8 cellular contexts compared by ENCODE assay signal in genomic region chr7:75442465-75443111, GRCh38. TPM values are rescaled to one million over a fixed set of nuclear protein-coding genes. Genes with fewer than 3 reads are reported as not detected.
A peak's percentile ranks its signal among the peaks of the same experiment; 100 is the strongest.
DNase-seq lines count a peak whose midpoint lies in the region; ATAC-seq, FAIRE-seq and TF ChIP-seq lines count a peak whose summit lies in the region.
"Not testable (repeated sequence)": the region's sequence is repeated elsewhere in the genome, so short reads cannot be mapped to it uniquely, and the experiment has no call there.

No MANE protein-coding gene starts in this region.

- TF ChIP-seq CTCF in CD14-positive monocyte (IDR thresholded peaks at IDR 0.05); kidney (IDR thresholded peaks at IDR 0.05; ENCODE audit: borderline replicate concordance, extremely low read depth, insufficient read depth); sigmoid colon (IDR thresholded peaks at IDR 0.05): not testable (repeated sequence)
- TF ChIP-seq CTCF in dorsolateral prefrontal cortex (IDR thresholded peaks at IDR 0.05 in 54 of 56, conservative IDR thresholded peaks at IDR 0.05 in 2 of 56; ENCODE audit: low read depth in 1 of 56, partially characterized antibody in 56 of 56): peak in 1 of 56 donors; percentile 10

- not testable (repeated sequence) for H3K4me1 Mint-ChIP-seq in CD14-positive monocyte; activated CD8-positive, alpha-beta T cell treated with anti-CD3 and anti-CD28 coated beads, Interleukin-2, amount 10 ng/mL, durations not matched to agents 7 days and 5 days (ENCODE audit: low read depth)

- DNase-seq in CD14-positive monocyte (ENCODE audit: low spot score); activated CD8-positive, alpha-beta T cell treated with anti-CD3 and anti-CD28 coated beads, Interleukin-2, amount 10 ng/mL, durations not matched to agents 7 days and 5 days; kidney; sigmoid colon: not testable (repeated sequence)
- DNase-seq in NCI-H2227 (lab: John Stamatoyannopoulos, UW; ENCODE audit: unreplicated experiment): peak; percentile 15
- peak in 4 of 10 donors; percentile 16 to 64 (median 18) for DNase-seq in dorsolateral prefrontal cortex

- H3K4me3 Mint-ChIP-seq in CD14-positive monocyte: peak overlapping the region; percentile 83 to 93
- H3K4me3 Mint-ChIP-seq in activated CD8-positive, alpha-beta T cell treated with anti-CD3 and anti-CD28 coated beads, Interleukin-2, amount 10 ng/mL, durations not matched to agents 7 days and 5 days: peak overlapping the region; percentile 90

- intact Hi-C loops in CD14-positive monocyte (cut with micrococcal nuclease); dorsolateral prefrontal cortex (cut with DNase I); kidney (cut with DNase I); sigmoid colon (cut with DNase I): not testable (repeated sequence)

- not testable (repeated sequence) for TF ChIP-seq EP300 in sigmoid colon (IDR thresholded peaks at IDR 0.05)

- H3K36me3 Mint-ChIP-seq in CD14-positive monocyte: peaks cover 27 to 39% of the 10 kb centered on the region in 2 donors
- H3K36me3 Mint-ChIP-seq in activated CD8-positive, alpha-beta T cell treated with anti-CD3 and anti-CD28 coated beads, Interleukin-2, amount 10 ng/mL, durations not matched to agents 7 days and 5 days (ENCODE audit: low read depth): peaks cover 31% of the 10 kb centered on the region

- H3K27me3 Mint-ChIP-seq in CD14-positive monocyte (ENCODE audit: low read depth in 3 of 3); activated CD8-positive, alpha-beta T cell treated with anti-CD3 and anti-CD28 coated beads, Interleukin-2, amount 10 ng/mL, durations not matched to agents 7 days and 5 days (ENCODE audit: low read depth): not testable (repeated sequence)

- peak overlapping the region; percentile 49 to 78 (median 67) for H3K4me3 ChIP-seq in dorsolateral prefrontal cortex
- H3K4me3 ChIP-seq in kidney (ENCODE audit: low read length in 2 of 2): peak overlapping the region; percentile 66 to 70
- peak overlapping the region; percentile 51 to 59 (median 56) for H3K4me3 ChIP-seq in sigmoid colon

- ATAC-seq in GM19351 (IDR thresholded peaks at IDR 0.05; ENCODE audit: unreplicated experiment) (peak; percentile 87), HG03045 (IDR thresholded peaks at IDR 0.05; ENCODE audit: unreplicated experiment) (peak; percentile 89)
- ATAC-seq in activated CD8-positive, alpha-beta T cell treated with anti-CD3 and anti-CD28 coated beads, Interleukin-2, amount 10 ng/mL, durations not matched to agents 7 days and 5 days: peak; percentile 89

- peak overlapping the region in 1 of 2 donors; percentile 55 for H3K9ac ChIP-seq in kidney (ENCODE audit: low read length in 2 of 2)

- H3K27me3 ChIP-seq in dorsolateral prefrontal cortex, sigmoid colon: not testable (repeated sequence)

- peaks cover 9 to 20% of the 10 kb centered on the region in 2 donors for H3K36me3 ChIP-seq in kidney (ENCODE audit: control insufficient read depth in 1 of 2, insufficient read depth in 2 of 2, low read length in 2 of 2)
- H3K36me3 ChIP-seq in sigmoid colon: peaks cover 5 to 33% (median 26%) of the 10 kb centered on the region in 4 donors

- H3K4me1 ChIP-seq in kidney (ENCODE audit: control insufficient read depth in 1 of 2, insufficient read depth in 1 of 2, low read depth in 1 of 2, low read length in 2 of 2): not testable (repeated sequence)
- peaks cover 0 to 10% (median 3%) of the 10 kb centered on the region in 4 donors for H3K4me1 ChIP-seq in sigmoid colon

- not testable (repeated sequence) for FAIRE-seq in kidney (lab: Jason Lieb, UNC)

- H3K27ac ChIP-seq in dorsolateral prefrontal cortex (peak overlapping the region in 54 of 59 donors; percentile 11 to 94 (median 79)), kidney (ENCODE audit: low read depth in 2 of 2, low read length in 2 of 2) (peak overlapping the region; percentile 47 to 71), sigmoid colon (peak overlapping the region; percentile 80 to 84 (median 83))

- not testable (repeated sequence) for TF ChIP-seq POLR2A in sigmoid colon (IDR thresholded peaks at IDR 0.05)

- 0% methylated on average over 46 to 47 of the region's 76 CpGs for WGBS in sigmoid colon, 2 donors

- H3K9me3 ChIP-seq in kidney (ENCODE audit: control insufficient read depth in 1 of 2, low read length in 2 of 2); sigmoid colon: not testable (repeated sequence)

- H3K27ac Mint-ChIP-seq in CD14-positive monocyte: peak overlapping the region; percentile 89 to 98 (median 97)
- peak overlapping the region; percentile 94 for H3K27ac Mint-ChIP-seq in activated CD8-positive, alpha-beta T cell treated with anti-CD3 and anti-CD28 coated beads, Interleukin-2, amount 10 ng/mL, durations not matched to agents 7 days and 5 days

- not testable (repeated sequence) for H3K9me3 Mint-ChIP-seq in CD14-positive monocyte; activated CD8-positive, alpha-beta T cell treated with anti-CD3 and anti-CD28 coated beads, Interleukin-2, amount 10 ng/mL, durations not matched to agents 7 days and 5 days (ENCODE audit: insufficient read depth)

- POLR2A ChIA-PET in activated CD8-positive, alpha-beta T cell treated with anti-CD3 and anti-CD28 coated beads, Interleukin-2, amount 10 ng/mL, durations not matched to agents 7 days and 5 days (lab: Charles Lee): not testable (repeated sequence)

- CTCF ChIA-PET in activated CD8-positive, alpha-beta T cell treated with anti-CD3 and anti-CD28 coated beads, Interleukin-2, amount 10 ng/mL, durations not matched to agents 7 days and 5 days (lab: Charles Lee): not testable (repeated sequence)

RNA-seq across cellular contexts. Expression of gene POM121C, which starts 43.5 kb away (rescaled TPM):
- polyA plus RNA-seq in CD14-positive monocyte (1 to 10 TPM; 2.2 to 3.9 TPM), kidney (ENCODE audit: insufficient read depth, low read depth, low replicate concordance) (8.6 TPM), sigmoid colon (10 to 100 TPM in 1 of 3 donors, 1 to 10 TPM in 2; 6.0 to 22.9 (median 6.9) TPM)
- 10 to 100 TPM; 78.2 to 82.5 TPM for total RNA-seq in activated CD8-positive, alpha-beta T cell treated with anti-CD3 and anti-CD28 coated beads, Interleukin-2, amount 10 ng/mL, durations not matched to agents 7 days and 5 days
- total RNA-seq in dorsolateral prefrontal cortex (10 to 100 TPM; 43.0 to 81.9 (median 56.0) TPM), kidney (47.2 TPM), sigmoid colon (10 to 100 TPM; 12.2 to 30.5 (median 15.8) TPM)

RNA-seq across cellular contexts. Expression of gene TRIM73, which starts 47.2 kb away (rescaled TPM):
- polyA plus RNA-seq in CD14-positive monocyte: under 1 TPM in 1 of 2 donors, not detected in 1; 0.51 TPM
- 1 to 10 TPM; 8.2 to 8.3 TPM for total RNA-seq in activated CD8-positive, alpha-beta T cell treated with anti-CD3 and anti-CD28 coated beads, Interleukin-2, amount 10 ng/mL, durations not matched to agents 7 days and 5 days
- total RNA-seq in dorsolateral prefrontal cortex: 10 to 100 TPM in 74 of 120 experiments, 1 to 10 TPM in 46; 4.2 to 30.0 (median 11.2) TPM
- total RNA-seq in kidney: 4.3 TPM
- 3.8 TPM for polyA plus RNA-seq in kidney (ENCODE audit: insufficient read depth, low read depth, low replicate concordance)
- total RNA-seq in sigmoid colon: 1 to 10 TPM in 3 of 4 donors, under 1 TPM in 1; 0.36 to 1.9 (median 1.5) TPM
- polyA plus RNA-seq in sigmoid colon: 1 to 10 TPM in 1 of 3 donors, under 1 TPM in 1, not detected in 1; 0.92 to 4.2 TPM

RNA-seq across cellular contexts. Expression of gene SPDYE5, which starts 49.5 kb away (rescaled TPM):
- polyA plus RNA-seq in CD14-positive monocyte (not detected), kidney (ENCODE audit: insufficient read depth, low read depth, low replicate concordance) (not detected), sigmoid colon (under 1 TPM in 1 of 3 donors, not detected in 2; 0.03 TPM)
- total RNA-seq in activated CD8-positive, alpha-beta T cell treated with anti-CD3 and anti-CD28 coated beads, Interleukin-2, amount 10 ng/mL, durations not matched to agents 7 days and 5 days: not detected
- total RNA-seq in dorsolateral prefrontal cortex (under 1 TPM in 26 of 120 experiments, not detected in 94; 0.19 to 0.86 (median 0.44) TPM), kidney (not detected), sigmoid colon (not detected)
